Comparison of ENCODE assay signal across 1 cellular context in genomic region chr1:247204177-247204647, GRCh38.
TF ChIP-seq lines count a peak whose summit lies in the region.

No MANE protein-coding gene starts in this region.

TF ChIP-seq in endothelial cell of umbilical vein, 7 proteins besides CTCF, POLR2A, EP300 and RAD21 (continued from another document):
- TF ChIP-seq MAX (IDR thresholded peaks at IDR 0.05; ENCODE audit: insufficient read depth, insufficient read length) (no peak), FOS (IDR thresholded peaks at IDR 0.05; ENCODE audit: borderline replicate concordance, insufficient read depth, low read length) (peak; percentile 11)
